14 cellular contexts compared by ENCODE assay signal in genomic region chr2:126775300-126775985, GRCh38.
DNase-seq lines count a peak whose midpoint lies in the region; ATAC-seq and TF ChIP-seq lines count a peak whose summit lies in the region.
"Had no signal": no experiment of that assay in that cellular context is flagged by ENCODE, and none has a peak within 500 bp of the region (broad histone marks: within the 10 kb centered on the region; RNA-seq: fewer than 3 reads in every experiment).

No MANE protein-coding gene starts in this region.

- H3K36me3 Mint-ChIP-seq in activated CD4-positive, alpha-beta T cell treated with anti-CD3 and anti-CD28 coated beads for 36 hours (ENCODE audit: low read depth) = no peaks in the 10 kb centered on the region
- peaks cover 8% of the 10 kb centered on the region for H3K36me3 Mint-ChIP-seq in T-helper 17 cell (ENCODE audit: low read depth)
- peaks cover 7% of the 10 kb centered on the region for H3K36me3 Mint-ChIP-seq in effector memory CD8-positive, alpha-beta T cell (ENCODE audit: insufficient read depth)
- no peaks in the 10 kb centered on the region for H3K36me3 Mint-ChIP-seq in progenitor cell of endocrine pancreas (ENCODE audit: insufficient read depth)

- H3K27ac ChIP-seq in coronary artery = no peak overlapping the region
- H3K27ac ChIP-seq: transverse colon had no signal

- intact Hi-C loops in activated CD4-positive, alpha-beta T cell treated with anti-CD3 and anti-CD28 coated beads for 36 hours (cut with DNase I, micrococcal nuclease) = loop anchor here (5.0 kb wide), 2 partner anchors 118 to 197 kb away; partner anchors contain the start of gene GYPC (in 1 of the 2)

- H3K27me3 Mint-ChIP-seq in activated CD4-positive, alpha-beta T cell treated with anti-CD3 and anti-CD28 coated beads for 36 hours = peaks cover 2% of the 10 kb centered on the region
- H3K27me3 Mint-ChIP-seq in T-helper 17 cell (peaks cover 7% of the 10 kb centered on the region), progenitor cell of endocrine pancreas (peaks cover 68% of the 10 kb centered on the region)
- H3K27me3 Mint-ChIP-seq in effector memory CD8-positive, alpha-beta T cell = peaks cover 12 to 14% of the 10 kb centered on the region in 2 donors

- no peaks in the 10 kb centered on the region for H3K9me3 ChIP-seq in T-helper 17 cell (ENCODE audit: control insufficient read depth, low read length, poor library complexity, severe bottlenecking)
- H3K9me3 ChIP-seq: mucosa of descending colon, transverse colon had no signal

- no peak overlapping the region for H3K4me3 ChIP-seq in coronary artery
- H3K4me3 ChIP-seq: mucosa of descending colon had no signal

- no peaks in the 10 kb centered on the region for H3K9me3 Mint-ChIP-seq in activated CD4-positive, alpha-beta T cell treated with anti-CD3 and anti-CD28 coated beads for 36 hours (ENCODE audit: low read depth)
- no peaks in the 10 kb centered on the region for H3K9me3 Mint-ChIP-seq in effector memory CD8-positive, alpha-beta T cell
- no peaks in the 10 kb centered on the region for H3K9me3 Mint-ChIP-seq in progenitor cell of endocrine pancreas (ENCODE audit: low read depth)

- no peak overlapping the region for H3K27ac Mint-ChIP-seq in activated CD4-positive, alpha-beta T cell treated with anti-CD3 and anti-CD28 coated beads for 36 hours
- H3K27ac Mint-ChIP-seq in T-helper 17 cell = peak overlapping the region; percentile 95
- H3K27ac Mint-ChIP-seq in effector memory CD8-positive, alpha-beta T cell = peak overlapping the region; percentile 69 to 88
- no peak overlapping the region for H3K27ac Mint-ChIP-seq in progenitor cell of endocrine pancreas

- no peaks in the 10 kb centered on the region for H3K4me1 Mint-ChIP-seq in activated CD4-positive, alpha-beta T cell treated with anti-CD3 and anti-CD28 coated beads for 36 hours
- H3K4me1 Mint-ChIP-seq in T-helper 17 cell (peaks cover 22% of the 10 kb centered on the region), progenitor cell of endocrine pancreas (ENCODE audit: low read depth) (peaks cover 4% of the 10 kb centered on the region)
- H3K4me1 Mint-ChIP-seq in effector memory CD8-positive, alpha-beta T cell (ENCODE audit: low read depth in 2 of 2) = peaks cover 12 to 17% of the 10 kb centered on the region in 2 donors

- no peak for TF ChIP-seq CTCF in progenitor cell of endocrine pancreas (IDR thresholded peaks at IDR 0.05; ENCODE audit: unreplicated experiment)
- no peak for TF ChIP-seq CTCF in coronary artery (IDR thresholded peaks at IDR 0.05)

- POLR2A ChIA-PET in activated CD4-positive, alpha-beta T cell treated with anti-CD3 and anti-CD28 coated beads for 36 hours (lab: Charles Lee) = no interaction called here

- DNase-seq in activated CD4-positive, alpha-beta T cell treated with anti-CD3 and anti-CD28 coated beads for 36 hours = no peak
- no peak for DNase-seq in activated CD4-positive, alpha-beta T cell treated with anti-CD3 and anti-CD28 coated beads, Interleukin-2, amount 50 U/mL, for 1 hour
- no peak for DNase-seq in T-helper 17 cell
- DNase-seq in effector memory CD8-positive, alpha-beta T cell = no peak
- DNase-seq in progenitor cell of endocrine pancreas (ENCODE audit: low spot score, unreplicated experiment) = no peak
- DNase-seq in coronary artery (ENCODE audit: low spot score) = no peak
- no peak for DNase-seq in NCI-H1092 treated with DMSO at 0.1 percent for 48 hours (lab: John Stamatoyannopoulos, UW)
- DNase-seq: GDM1, mucosa of descending colon, NCI-H187 treated with DMSO at 0.1 percent for 48 hours, NCI-H510A treated with DMSO at 0.1 percent for 48 hours, PC-3, transverse colon had no signal

- ATAC-seq in activated CD4-positive, alpha-beta T cell treated with anti-CD3 and anti-CD28 coated beads for 36 hours = no peak
- ATAC-seq in T-helper 17 cell (no peak), GM21529 (IDR thresholded peaks at IDR 0.05; ENCODE audit: unreplicated experiment) (no peak)
- ATAC-seq in effector memory CD8-positive, alpha-beta T cell (replicated peaks) = no peak
- ATAC-seq: PC-3 had no signal

- H3K4me3 Mint-ChIP-seq in activated CD4-positive, alpha-beta T cell treated with anti-CD3 and anti-CD28 coated beads for 36 hours = peak overlapping the region; percentile 77
- peak overlapping the region; percentile 100 for H3K4me3 Mint-ChIP-seq in T-helper 17 cell
- peak overlapping the region; percentile 93 to 95 for H3K4me3 Mint-ChIP-seq in effector memory CD8-positive, alpha-beta T cell
- peak overlapping the region; percentile 72 for H3K4me3 Mint-ChIP-seq in progenitor cell of endocrine pancreas (ENCODE audit: low read depth)

- CTCF ChIA-PET in activated CD4-positive, alpha-beta T cell treated with anti-CD3 and anti-CD28 coated beads for 36 hours (lab: Charles Lee) = interaction anchor here (1.2 to 6.0 kb wide), 3 partner anchors 11 to 247 kb away, joined by 3 to 74 read pairs (median 7); no protein-coding TSS in a partner anchor

Comparison
In these comparisons a context has a peak if more than half of its experiments do, and no peak if none do; other contexts are left out.
1. H3K27ac Mint-ChIP-seq: peak in T-helper 17 cell (single experiment) and effector memory CD8-positive, alpha-beta T cell (2 of 2); none in activated CD4-positive, alpha-beta T cell treated with anti-CD3 and anti-CD28 coated beads for 36 hours (single experiment) and progenitor cell of endocrine pancreas (single experiment).
2. Peak in every context shown above with its lines, with median percentiles within 50 percentile points of each other: H3K4me3 Mint-ChIP-seq.